ENCODE assay signal across 15 cellular contexts in the genomic region with DNA sequence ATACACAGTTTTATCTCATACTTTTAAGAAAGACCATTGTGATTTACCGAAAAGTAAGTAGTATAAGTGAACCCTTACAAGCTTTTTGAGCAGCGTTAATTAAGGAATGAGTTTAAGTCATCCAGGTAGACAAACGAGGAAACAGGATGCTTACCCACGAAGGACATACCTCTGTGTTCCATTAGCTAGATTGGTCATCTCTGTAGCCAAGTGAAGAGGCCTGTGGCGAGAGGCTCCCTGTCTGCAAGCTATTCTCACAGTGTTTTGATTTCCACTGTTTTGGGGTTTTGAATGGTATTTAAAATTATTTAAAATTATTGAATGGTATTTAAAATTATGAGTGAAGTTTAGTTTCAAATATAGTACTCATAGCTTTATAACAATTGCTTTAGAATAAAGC.
DNase-seq lines count a peak whose midpoint lies in the region; ATAC-seq and TF ChIP-seq lines count a peak whose summit lies in the region.
"Had no signal": no experiment of that assay in that cellular context is flagged by ENCODE, and none has a peak within 500 bp of the region (broad histone marks: within the 10 kb centered on the region; RNA-seq: fewer than 3 reads in every experiment).

No MANE protein-coding gene starts in this region.

- peaks cover 85% of the 10 kb centered on the region for H3K4me1 ChIP-seq in osteoblast (ENCODE audit: insufficient read depth, low read length)

- peak overlapping the region; percentile 6; the same call in 1 of the 2 replicates for H3K4me3 ChIP-seq in AG09309 (ENCODE audit: control insufficient read depth, low read depth, low read length)
- peak overlapping the region in 49 of 59 donors; percentile 2 to 65 (median 31) for H3K4me3 ChIP-seq in dorsolateral prefrontal cortex
- peak overlapping the region; percentile 61 for H3K4me3 ChIP-seq in osteoblast (ENCODE audit: insufficient read depth, low read length)
- H3K4me3 ChIP-seq: GM12878 had no signal

- no peaks in the 10 kb centered on the region for H3K27me3 ChIP-seq in dorsolateral prefrontal cortex
- H3K27me3 ChIP-seq in osteoblast (ENCODE audit: insufficient read depth, low read length), result no peaks in the 10 kb centered on the region

- no peaks in the 10 kb centered on the region for H4K20me1 ChIP-seq in osteoblast (ENCODE audit: insufficient read depth, low read length)

- H3K9me3 Mint-ChIP-seq in HFFc6, result no peaks in the 10 kb centered on the region
- H3K9me3 Mint-ChIP-seq in activated CD4-positive, alpha-beta T cell treated with anti-CD3 and anti-CD28 coated beads for 36 hours (ENCODE audit: low read depth), result no peaks in the 10 kb centered on the region
- H3K9me3 Mint-ChIP-seq: CD4-positive, alpha-beta T cell; IgD-negative memory B cell had no signal

- no peak for DNase-seq in AG09309 (ENCODE audit: low read depth)
- no peak for DNase-seq in HFFc6
- DNase-seq in dorsolateral prefrontal cortex, result no peak
- peak; percentile 41 for DNase-seq in osteoblast (ENCODE audit: insufficient read length, low spot score, missing footprints)
- no peak for DNase-seq in left lobe of liver (ENCODE audit: low spot score)
- no peak for DNase-seq in activated CD4-positive, alpha-beta T cell treated with anti-CD3 and anti-CD28 coated beads for 36 hours
- DNase-seq: ACHN; Calu3; CD4-positive, alpha-beta T cell; DMS 273 treated with DMSO at 0.1 percent for 48 hours had no signal

- no peaks in the 10 kb centered on the region for H3K9me3 ChIP-seq in osteoblast (ENCODE audit: low read depth, low read length)

- H3K27ac ChIP-seq in dorsolateral prefrontal cortex (no peak overlapping the region), osteoblast (ENCODE audit: low read depth, low read length) (peak overlapping the region; percentile 52)

- POLR2A ChIA-PET in activated CD4-positive, alpha-beta T cell treated with anti-CD3 and anti-CD28 coated beads for 36 hours (lab: Charles Lee), result no interaction called here

- peaks cover 33% of the 10 kb centered on the region for H3K36me3 Mint-ChIP-seq in HFFc6 (ENCODE audit: low read depth)
- H3K36me3 Mint-ChIP-seq in activated CD4-positive, alpha-beta T cell treated with anti-CD3 and anti-CD28 coated beads for 36 hours (ENCODE audit: low read depth), result peaks cover 9% of the 10 kb centered on the region

- no peak overlapping the region for H3K27ac Mint-ChIP-seq in HFFc6
- H3K27ac Mint-ChIP-seq in activated CD4-positive, alpha-beta T cell treated with anti-CD3 and anti-CD28 coated beads for 36 hours, result no peak overlapping the region
- H3K27ac Mint-ChIP-seq: B cell; CD4-positive, alpha-beta T cell; IgD-negative memory B cell had no signal

- peaks cover 6% of the 10 kb centered on the region for H3K36me3 ChIP-seq in osteoblast (ENCODE audit: insufficient read depth, low read length)

- H3K79me2 ChIP-seq in osteoblast (ENCODE audit: insufficient read depth, low read length), result peaks cover 90% of the 10 kb centered on the region

- intact Hi-C loops in dorsolateral prefrontal cortex (cut with DNase I), result loop anchor here in 1 of 2 donors (5.0 kb wide), 1 partner anchor 268 kb away; the partner anchor contains the start of gene SIPA1L1
- intact Hi-C loops in activated CD4-positive, alpha-beta T cell treated with anti-CD3 and anti-CD28 coated beads for 36 hours (cut with DNase I, micrococcal nuclease), result no loop called here

- H2AFZ ChIP-seq in osteoblast (ENCODE audit: low read length), result no peak overlapping the region

- H3K4me1 Mint-ChIP-seq in HFFc6 (ENCODE audit: low read depth), result peaks cover 99% of the 10 kb centered on the region
- peaks cover 54% of the 10 kb centered on the region for H3K4me1 Mint-ChIP-seq in activated CD4-positive, alpha-beta T cell treated with anti-CD3 and anti-CD28 coated beads for 36 hours

- peak overlapping the region; percentile 85 for H3K4me3 Mint-ChIP-seq in HFFc6
- H3K4me3 Mint-ChIP-seq in activated CD4-positive, alpha-beta T cell treated with anti-CD3 and anti-CD28 coated beads for 36 hours, result no peak overlapping the region
- H3K4me3 Mint-ChIP-seq: B cell; CD4-positive, alpha-beta T cell had no signal

- TF ChIP-seq CTCF in AG09309 (IDR thresholded peaks at IDR 0.05; ENCODE audit: control insufficient read depth, insufficient read depth, low read depth, low read length, missing control alignments), result no peak
- TF ChIP-seq CTCF in HFFc6 (IDR thresholded peaks at IDR 0.05), result no peak
- no peak for TF ChIP-seq CTCF in dorsolateral prefrontal cortex (IDR thresholded peaks at IDR 0.05 in 54 of 56, conservative IDR thresholded peaks at IDR 0.05 in 2 of 56; ENCODE audit: low read depth in 1 of 56, partially characterized antibody in 56 of 56)
- TF ChIP-seq CTCF in osteoblast (IDR thresholded peaks at IDR 0.05; ENCODE audit: extremely low read depth, low read depth, low read length), result no peak

- H3K27me3 Mint-ChIP-seq in HFFc6 (ENCODE audit: insufficient read depth), result no peaks in the 10 kb centered on the region; the same call in 1 of the 2 replicates
- no peaks in the 10 kb centered on the region for H3K27me3 Mint-ChIP-seq in activated CD4-positive, alpha-beta T cell treated with anti-CD3 and anti-CD28 coated beads for 36 hours
- H3K27me3 Mint-ChIP-seq: B cell; CD4-positive, alpha-beta T cell; IgD-negative memory B cell had no signal

- CTCF ChIA-PET in activated CD4-positive, alpha-beta T cell treated with anti-CD3 and anti-CD28 coated beads for 36 hours (lab: Charles Lee), result interaction anchor here (1.0 kb wide), 1 partner anchor 19 kb away, joined by 3 read pairs; no protein-coding TSS in a partner anchor

- H3K4me2 ChIP-seq in osteoblast (ENCODE audit: insufficient read depth, low read length), result peak overlapping the region; percentile 77

- no peak for ATAC-seq in left lobe of liver
- no peak for ATAC-seq in HG03378 (IDR thresholded peaks at IDR 0.05; ENCODE audit: unreplicated experiment)
- no peak for ATAC-seq in activated CD4-positive, alpha-beta T cell treated with anti-CD3 and anti-CD28 coated beads for 36 hours
- ATAC-seq: GM12878, HCT116 had no signal

Comparison
In these comparisons a context has a peak if more than half of its experiments do, and no peak if none do; other contexts are left out.
1. H3K4me3 ChIP-seq: peak in every context shown above with its lines; median percentile 61 in osteoblast; 31 in dorsolateral prefrontal cortex; 6 in AG09309.